Comparison of ENCODE assay signal across 2 cellular contexts in the genomic region with DNA sequence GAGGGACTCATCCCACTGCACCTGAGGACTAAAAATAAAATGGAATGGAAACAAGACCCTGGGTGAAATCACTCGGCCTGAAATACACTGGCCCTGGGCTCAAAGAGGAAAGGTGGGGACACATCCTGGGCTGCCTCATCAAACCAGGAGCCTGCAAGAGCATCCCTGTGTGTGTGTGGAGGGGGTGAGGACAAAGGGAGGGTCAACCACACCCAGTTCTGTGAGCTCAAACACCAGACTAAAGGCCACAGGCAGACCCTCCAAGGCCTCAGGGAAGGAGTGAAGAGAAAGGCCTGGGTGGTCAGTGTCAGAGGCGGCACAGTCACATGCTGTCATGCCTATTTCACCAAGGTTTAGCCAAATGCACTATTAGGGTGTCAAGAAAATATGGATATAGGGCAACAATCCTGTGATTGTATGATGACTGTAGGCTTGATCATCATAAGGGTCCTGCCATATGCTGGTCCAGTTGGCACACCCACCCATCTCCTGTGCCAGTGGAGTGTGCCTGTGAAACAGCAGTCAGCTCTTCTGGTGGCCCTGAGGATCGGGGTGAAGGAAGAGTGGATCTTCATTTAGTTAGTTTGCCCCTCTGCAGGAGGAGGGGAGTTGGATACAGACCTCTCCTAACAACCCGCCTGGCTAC.
TF ChIP-seq lines count a peak whose summit lies in the region.

No MANE protein-coding gene starts in this region.

TF ChIP-seq in HCT116, 20 proteins besides CTCF, POLR2A, EP300 and RAD21:
- TF ChIP-seq JUND (IDR thresholded peaks at IDR 0.05), result no peak
- no peak for TF ChIP-seq TCF7L2 (IDR thresholded peaks at IDR 0.05; ENCODE audit: borderline replicate concordance, extremely low read depth, insufficient read depth, insufficient read length)
- no peak for TF ChIP-seq YY1 (IDR thresholded peaks at IDR 0.05; ENCODE audit: extremely low read depth, insufficient replicate concordance, low read depth, low read length)
- no peak for TF ChIP-seq SRF (IDR thresholded peaks at IDR 0.05; ENCODE audit: low read depth)
- no peak for TF ChIP-seq EGR1 (IDR thresholded peaks at IDR 0.05; ENCODE audit: low read depth)
- TF ChIP-seq ELF1 (IDR thresholded peaks at IDR 0.05; ENCODE audit: borderline replicate concordance, low read depth), result no peak
- TF ChIP-seq ZFX (IDR thresholded peaks at IDR 0.05), result no peak
- no peak for TF ChIP-seq EZH2 (IDR thresholded peaks at IDR 0.05)
- TF ChIP-seq POLR2AphosphoS5 (IDR thresholded peaks at IDR 0.05; ENCODE audit: low read depth, low read length), result no peak
- TF ChIP-seq REST (IDR thresholded peaks at IDR 0.05; ENCODE audit: low read depth), result no peak
- TF ChIP-seq SP1 (IDR thresholded peaks at IDR 0.05; ENCODE audit: low read depth), result no peak

TF ChIP-seq in K562, 482 proteins besides CTCF, POLR2A, EP300 and RAD21:
- 0 out of 2 replicates have a peak, but pooled peaks have one; percentile 39 for TF ChIP-seq SREBF1 (IDR thresholded peaks at IDR 0.05; ENCODE audit: borderline replicate concordance, low read depth, low read length)
- no peak for TF ChIP-seq CBX1 (IDR thresholded peaks at IDR 0.05; ENCODE audit: low read depth)
